8 cellular contexts compared by ENCODE assay signal in genomic region chr2:119759451-119760236, GRCh38.
DNase-seq lines count a peak whose midpoint lies in the region; ATAC-seq and TF ChIP-seq lines count a peak whose summit lies in the region.

PTPN4 (plus strand) TSS chr2:119759922; CDS start chr2:119809854, 49,932 bp downstream.

- H3K27ac Mint-ChIP-seq in activated naive CD4-positive, alpha-beta T cell treated with anti-CD3 and anti-CD28 coated beads, Interleukin-2, amount 50 U/mL, for 24 hours: peak within 1 kb of the TSS; percentile 99

- H3K9me3 Mint-ChIP-seq in activated naive CD4-positive, alpha-beta T cell treated with anti-CD3 and anti-CD28 coated beads, Interleukin-2, amount 50 U/mL, for 24 hours: no peaks in the 10 kb centered on the region

- ATAC-seq in HG02588 (IDR thresholded peaks at IDR 0.05; ENCODE audit: unreplicated experiment) (peak; percentile 94), SK-N-SH treated with all-trans-retinoic acid at 6 μM for 48 hours (peak; percentile 97)

- TF ChIP-seq CTCF in GM06990 (IDR thresholded peaks at IDR 0.05; ENCODE audit: insufficient read depth, low read length, poor library complexity, severe bottlenecking): no peak

- peak within 1 kb of the TSS; percentile 69 for H3K4me3 ChIP-seq in GM06990 (replicated peaks; ENCODE audit: low read depth, low read length)

- no peaks in the 10 kb centered on the region for H3K27me3 Mint-ChIP-seq in activated naive CD4-positive, alpha-beta T cell treated with anti-CD3 and anti-CD28 coated beads, Interleukin-2, amount 50 U/mL, for 24 hours

- DNase-seq in GM06990 (ENCODE audit: extremely low read depth, insufficient read length): peak; percentile 99
- peak; percentile 97 for DNase-seq in NCI-H1092 (lab: John Stamatoyannopoulos, UW)
- peak; percentile 95 for DNase-seq in germinal center (ENCODE audit: low spot score)
- peak; percentile 89 for DNase-seq in non-pigmented ciliary epithelial cell (ENCODE audit: low read depth)
- DNase-seq in superior temporal gyrus (ENCODE audit: extremely low spot score): peak; percentile 93

- no peaks in the 10 kb centered on the region for H3K27me3 ChIP-seq in GM06990 (replicated peaks; ENCODE audit: control insufficient read depth, insufficient read depth, low read length)

- peaks cover 66% of the 10 kb centered on the region for H3K4me1 Mint-ChIP-seq in activated naive CD4-positive, alpha-beta T cell treated with anti-CD3 and anti-CD28 coated beads, Interleukin-2, amount 50 U/mL, for 24 hours

- peak within 1 kb of the TSS; percentile 90 for H3K4me3 Mint-ChIP-seq in activated naive CD4-positive, alpha-beta T cell treated with anti-CD3 and anti-CD28 coated beads, Interleukin-2, amount 50 U/mL, for 24 hours

- H3K36me3 ChIP-seq in GM06990 (ENCODE audit: control insufficient read depth, insufficient read depth, low read length): no peaks in the 10 kb centered on the region

- no peaks in the 10 kb centered on the region for H3K36me3 Mint-ChIP-seq in activated naive CD4-positive, alpha-beta T cell treated with anti-CD3 and anti-CD28 coated beads, Interleukin-2, amount 50 U/mL, for 24 hours

TF ChIP-seq in SK-N-SH treated with all-trans-retinoic acid at 6 μM for 48 hours, 23 proteins besides CTCF, POLR2A, EP300 and RAD21:
- TF ChIP-seq ZNF70 (CRISPR knock-in tag; IDR thresholded peaks at IDR 0.05) (0 out of 2 replicates have a peak, but pooled peaks have one; percentile 39), ZFP30 (CRISPR knock-in tag; IDR thresholded peaks at IDR 0.05) (no peak), ZNF565 (CRISPR knock-in tag; conservative IDR thresholded peaks at IDR 0.05; ENCODE audit: low read depth) (no peak), CREB5 (CRISPR knock-in tag; IDR thresholded peaks at IDR 0.05; ENCODE audit: low read depth) (no peak), RARB (CRISPR knock-in tag; IDR thresholded peaks at IDR 0.05) (no peak), TOX (CRISPR knock-in tag; IDR thresholded peaks at IDR 0.05; ENCODE audit: borderline replicate concordance) (no peak), ZNF8 (CRISPR knock-in tag; IDR thresholded peaks at IDR 0.05) (no peak), PPARA (CRISPR knock-in tag; IDR thresholded peaks at IDR 0.05; ENCODE audit: borderline replicate concordance) (no peak), BACH2 (CRISPR knock-in tag; IDR thresholded peaks at IDR 0.05; ENCODE audit: borderline replicate concordance) (no peak), ZC3H10 (CRISPR knock-in tag; IDR thresholded peaks at IDR 0.05) (no peak), POU6F1 (CRISPR knock-in tag; IDR thresholded peaks at IDR 0.05; ENCODE audit: borderline replicate concordance, low read depth) (no peak), ZFP3 (CRISPR knock-in tag; IDR thresholded peaks at IDR 0.05) (0 out of 2 replicates have a peak, but pooled peaks have one; percentile 12), SNAI2 (CRISPR knock-in tag; IDR thresholded peaks at IDR 0.05) (no peak), PATZ1 (CRISPR knock-in tag; IDR thresholded peaks at IDR 0.05; ENCODE audit: borderline replicate concordance) (peak; percentile 86), GLIS3 (CRISPR knock-in tag; IDR thresholded peaks at IDR 0.05) (0 out of 2 replicates have a peak, but pooled peaks have one; percentile 50), TSHZ2 (CRISPR knock-in tag; IDR thresholded peaks at IDR 0.05) (no peak), ESRRG (CRISPR knock-in tag; IDR thresholded peaks at IDR 0.05) (no peak), ARNTL (CRISPR knock-in tag; IDR thresholded peaks at IDR 0.05; ENCODE audit: borderline replicate concordance, low read depth) (no peak), OSR1 (CRISPR knock-in tag; IDR thresholded peaks at IDR 0.05) (no peak), ISL1 (CRISPR knock-in tag; IDR thresholded peaks at IDR 0.05) (no peak), CSRNP3 (CRISPR knock-in tag; IDR thresholded peaks at IDR 0.05) (no peak), CSDC2 (CRISPR knock-in tag; IDR thresholded peaks at IDR 0.05) (no peak), TCF4 (CRISPR knock-in tag; IDR thresholded peaks at IDR 0.05; ENCODE audit: borderline replicate concordance) (no peak)

Comparison
In these comparisons a context has a peak if more than half of its experiments do, and no peak if none do; other contexts are left out.
1. Peak in every context shown above with its lines: DNase-seq, ATAC-seq and H3K4me3 ChIP-seq.